In the genomic region with DNA sequence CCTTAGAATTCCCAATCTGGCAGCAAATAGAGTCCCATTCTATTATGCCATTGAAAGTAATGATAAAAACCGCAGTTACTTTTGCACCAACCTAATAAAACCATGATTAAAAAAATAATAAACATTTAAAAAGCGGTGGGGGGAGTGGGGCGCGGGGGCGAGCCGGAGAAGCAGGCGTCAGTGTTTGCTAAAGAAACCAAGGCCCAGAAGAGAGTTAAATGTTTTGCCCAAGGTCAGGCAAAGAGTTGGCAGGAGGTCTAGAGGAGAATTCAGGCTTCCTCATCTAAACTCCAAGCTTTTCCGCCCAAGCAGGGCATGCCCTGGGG, we compare ENCODE assay signal across 9 cellular contexts. TPM values are rescaled to one million over a fixed set of nuclear protein-coding genes. Genes with fewer than 3 reads are reported as not detected.
DNase-seq lines count a peak whose midpoint lies in the region; ATAC-seq and TF ChIP-seq lines count a peak whose summit lies in the region.
"Had no signal": no experiment of that assay in that cellular context is flagged by ENCODE, and none has a peak within 500 bp of the region (broad histone marks: within the 10 kb centered on the region; RNA-seq: fewer than 3 reads in every experiment).

No MANE protein-coding gene starts in this region.

- no peaks in the 10 kb centered on the region for H3K36me3 Mint-ChIP-seq in activated T-cell treated with anti-CD3 and anti-CD28 coated beads, Interleukin-2, amount 50 U/mL, for 4 hours (ENCODE audit: insufficient read depth)

- H3K27me3 Mint-ChIP-seq in activated T-cell treated with anti-CD3 and anti-CD28 coated beads, Interleukin-2, amount 50 U/mL, for 4 hours (ENCODE audit: low read depth) = peaks cover 1% of the 10 kb centered on the region

- H3K4me3 Mint-ChIP-seq in activated T-cell treated with anti-CD3 and anti-CD28 coated beads, Interleukin-2, amount 50 U/mL, for 4 hours = peak overlapping the region; percentile 91

- TF ChIP-seq CTCF in ascending aorta (IDR thresholded peaks at IDR 0.05) = no peak
- TF ChIP-seq CTCF in liver (IDR thresholded peaks at IDR 0.05; ENCODE audit: low read depth, low read length, missing input control) = no peak

- no peak for DNase-seq in activated T-cell treated with anti-CD3 and anti-CD28 coated beads, Interleukin-2, amount 50 U/mL, for 4 hours
- DNase-seq in activated T-cell treated with anti-CD3 and anti-CD28 coated beads, Interleukin-2, amount 50 U/mL, for 48 hours = no peak
- DNase-seq in ascending aorta (ENCODE audit: low spot score in 2 of 2) (no peak), RKO (ENCODE audit: low spot score) (no peak), medulla oblongata (ENCODE audit: extremely low spot score) (no peak), NCI-H1694 treated with DMSO at 0.1 percent for 48 hours (lab: John Stamatoyannopoulos, UW) (no peak)

- no peaks in the 10 kb centered on the region for H3K27me3 ChIP-seq in ascending aorta
- H3K27me3 ChIP-seq in liver (ENCODE audit: control insufficient read depth in 4 of 4, insufficient read depth in 4 of 4, low read length in 3 of 4) = no peaks in the 10 kb centered on the region
- H3K27me3 ChIP-seq in thymus (ENCODE audit: control insufficient read depth, insufficient read depth) = peaks cover 6% of the 10 kb centered on the region

- H3K4me1 Mint-ChIP-seq in activated T-cell treated with anti-CD3 and anti-CD28 coated beads, Interleukin-2, amount 50 U/mL, for 4 hours (ENCODE audit: low read depth) = peaks cover 13% of the 10 kb centered on the region

- H3K9me3 ChIP-seq in ascending aorta = no peaks in the 10 kb centered on the region
- H3K9me3 ChIP-seq in liver (ENCODE audit: control insufficient read depth in 4 of 4, low read length in 3 of 4) = no peaks in the 10 kb centered on the region
- no peaks in the 10 kb centered on the region for H3K9me3 ChIP-seq in thymus (ENCODE audit: control insufficient read depth)

- H3K27ac ChIP-seq in ascending aorta (peak overlapping the region; percentile 87 to 93), liver (ENCODE audit: low read depth in 1 of 2, low read length in 2 of 2) (peak overlapping the region; percentile 85 to 93), thymus (ENCODE audit: low read depth) (no peak overlapping the region)

- H3K9me3 Mint-ChIP-seq in activated T-cell treated with anti-CD3 and anti-CD28 coated beads, Interleukin-2, amount 50 U/mL, for 4 hours = no peaks in the 10 kb centered on the region

- no peak for TF ChIP-seq RAD21 in liver (IDR thresholded peaks at IDR 0.05)

- H3K4me3 ChIP-seq in ascending aorta = peak overlapping the region; percentile 67 to 77
- H3K4me3 ChIP-seq in liver (ENCODE audit: low read depth in 1 of 3, low read length in 3 of 3) = peak overlapping the region; percentile 57 to 87 (median 83)
- H3K4me3 ChIP-seq in thymus (ENCODE audit: low read length) = peak overlapping the region; percentile 63

- ATAC-seq in activated T-cell treated with anti-CD3 and anti-CD28 coated beads, Interleukin-2, amount 50 U/mL, for 4 hours = no peak

- 29% methylated on average over 8 of the region's 8 CpGs for WGBS in liver
- 67% methylated on average over 8 of the region's 8 CpGs for WGBS in thymus

- no peaks in the 10 kb centered on the region for H3K4me1 ChIP-seq in ascending aorta
- H3K4me1 ChIP-seq in liver (ENCODE audit: control insufficient read depth in 4 of 4, insufficient read depth in 4 of 4, low read length in 3 of 4) = peaks cover 3 to 5% (median 5%) of the 10 kb centered on the region in 4 donors
- H3K4me1 ChIP-seq in thymus (ENCODE audit: control insufficient read depth, insufficient read depth, low read length) = peaks cover 6% of the 10 kb centered on the region

- H3K9ac ChIP-seq in liver (ENCODE audit: low read depth in 1 of 2, low read length in 2 of 2) = peak overlapping the region in 1 of 2 donors; percentile 74

- no peaks in the 10 kb centered on the region for H3K36me3 ChIP-seq in ascending aorta
- no peaks in the 10 kb centered on the region for H3K36me3 ChIP-seq in liver (ENCODE audit: control insufficient read depth in 4 of 4, insufficient read depth in 3 of 4, low read depth in 1 of 4, low read length in 3 of 4)
- H3K36me3 ChIP-seq in thymus (ENCODE audit: control insufficient read depth, insufficient read depth) = no peaks in the 10 kb centered on the region

- intact Hi-C loops in ascending aorta (cut with DNase I) = loop anchor here (5.0 kb wide), 2 partner anchors 45 to 90 kb away; a partner anchor contains a TSS

TF ChIP-seq in liver, 16 proteins besides CTCF, POLR2A, EP300 and RAD21:
- TF ChIP-seq, protein P1, sequence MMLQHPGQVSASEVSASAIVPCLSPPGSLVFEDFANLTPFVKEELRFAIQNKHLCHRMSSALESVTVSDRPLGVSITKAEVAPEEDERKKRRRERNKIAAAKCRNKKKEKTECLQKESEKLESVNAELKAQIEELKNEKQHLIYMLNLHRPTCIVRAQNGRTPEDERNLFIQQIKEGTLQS (IDR thresholded peaks at IDR 0.05) = no peak
- no peak for TF ChIP-seq NR2F2 (IDR thresholded peaks at IDR 0.05)
- TF ChIP-seq, protein P2, sequence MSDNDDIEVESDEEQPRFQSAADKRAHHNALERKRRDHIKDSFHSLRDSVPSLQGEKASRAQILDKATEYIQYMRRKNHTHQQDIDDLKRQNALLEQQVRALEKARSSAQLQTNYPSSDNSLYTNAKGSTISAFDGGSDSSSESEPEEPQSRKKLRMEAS (IDR thresholded peaks at IDR 0.05) = no peak
- TF ChIP-seq TAF1 (conservative IDR thresholded peaks at IDR 0.05) = no peak
- no peak for TF ChIP-seq JUND (IDR thresholded peaks at IDR 0.05)
- TF ChIP-seq, protein P3, sequence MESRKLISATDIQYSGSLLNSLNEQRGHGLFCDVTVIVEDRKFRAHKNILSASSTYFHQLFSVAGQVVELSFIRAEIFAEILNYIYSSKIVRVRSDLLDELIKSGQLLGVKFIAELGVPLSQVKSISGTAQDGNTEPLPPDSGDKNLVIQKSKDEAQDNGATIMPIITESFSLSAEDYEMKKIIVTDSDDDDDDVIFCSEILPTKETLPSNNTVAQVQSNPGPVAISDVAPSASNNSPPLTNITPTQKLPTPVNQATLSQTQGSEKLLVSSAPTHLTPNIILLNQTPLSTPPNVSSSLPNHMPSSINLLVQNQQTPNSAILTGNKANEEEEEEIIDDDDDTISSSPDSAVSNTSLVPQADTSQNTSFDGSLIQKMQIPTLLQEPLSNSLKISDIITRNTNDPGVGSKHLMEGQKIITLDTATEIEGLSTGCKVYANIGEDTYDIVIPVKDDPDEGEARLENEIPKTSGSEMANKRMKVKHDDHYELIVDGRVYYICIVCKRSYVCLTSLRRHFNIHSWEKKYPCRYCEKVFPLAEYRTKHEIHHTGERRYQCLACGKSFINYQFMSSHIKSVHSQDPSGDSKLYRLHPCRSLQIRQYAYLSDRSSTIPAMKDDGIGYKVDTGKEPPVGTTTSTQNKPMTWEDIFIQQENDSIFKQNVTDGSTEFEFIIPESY (IDR thresholded peaks at IDR 0.05) = no peak
- TF ChIP-seq HNF4G (IDR thresholded peaks at IDR 0.05) = no peak
- no peak for TF ChIP-seq RXRA (IDR thresholded peaks at IDR 0.05)
- TF ChIP-seq GABPA (IDR thresholded peaks at IDR 0.05 in 1 of 2, conservative IDR thresholded peaks at IDR 0.05 in 1 of 2) = no peak
- no peak for TF ChIP-seq SP1 (IDR thresholded peaks at IDR 0.05)

RNA-seq across cellular contexts. Expression of a gene that starts 9.7 kb away (rescaled TPM):
- total RNA-seq in activated T-cell treated with anti-CD3 and anti-CD28 coated beads, Interleukin-2, amount 50 U/mL, for 4 hours = under 1 TPM in 1 of 3 donors, not detected in 2; 0.37 TPM
- total RNA-seq in ascending aorta (not detected), liver (1 to 10 TPM in 1 of 2 donors, not detected in 1; 1.1 TPM)
- polyA plus RNA-seq in liver (under 1 TPM; 0.23 to 0.32 TPM), thymus (4.1 TPM)

RNA-seq across cellular contexts. Expression of a gene that starts 15.4 kb away (rescaled TPM):
- 10 to 100 TPM; 25.7 to 28.7 (median 28.5) TPM for total RNA-seq in activated T-cell treated with anti-CD3 and anti-CD28 coated beads, Interleukin-2, amount 50 U/mL, for 4 hours
- total RNA-seq in ascending aorta (109 TPM), liver (10 to 100 TPM in 1 of 2 donors, 1 to 10 TPM in 1; 7.1 to 21.0 TPM)
- polyA plus RNA-seq in liver (10 to 100 TPM in 1 of 2 donors, 1 to 10 TPM in 1; 4.9 to 10.2 TPM), thymus (34.5 TPM)

RNA-seq across cellular contexts. Expression of a gene that starts 37.5 kb away (rescaled TPM):
- under 1 TPM in 1 of 3 donors, not detected in 2; 0.33 TPM for total RNA-seq in activated T-cell treated with anti-CD3 and anti-CD28 coated beads, Interleukin-2, amount 50 U/mL, for 4 hours
- not detected for total RNA-seq in ascending aorta
- total RNA-seq in liver = under 1 TPM; 0.33 to 0.79 TPM
- under 1 TPM; 0.24 to 0.53 TPM for polyA plus RNA-seq in liver
- polyA plus RNA-seq in thymus = 1.2 TPM

RNA-seq across cellular contexts. Expression of a gene that starts 44.1 kb away (rescaled TPM):
- 10 to 100 TPM; 39.8 to 47.9 (median 46.8) TPM for total RNA-seq in activated T-cell treated with anti-CD3 and anti-CD28 coated beads, Interleukin-2, amount 50 U/mL, for 4 hours
- total RNA-seq in ascending aorta (74.3 TPM), liver (10 to 100 TPM in 1 of 2 donors, 1 to 10 TPM in 1; 6.2 to 12.2 TPM)
- polyA plus RNA-seq in liver (1 to 10 TPM; 3.9 to 9.5 TPM), thymus (34.1 TPM)

RNA-seq across cellular contexts. Expression of a gene that starts 50.6 kb away (rescaled TPM):
- 10 to 100 TPM in 2 of 3 donors, 1 to 10 TPM in 1; 8.9 to 16.1 (median 13.2) TPM for total RNA-seq in activated T-cell treated with anti-CD3 and anti-CD28 coated beads, Interleukin-2, amount 50 U/mL, for 4 hours
- total RNA-seq in ascending aorta (not detected), liver (1 to 10 TPM in 1 of 2 donors, not detected in 1; 1.0 TPM)
- polyA plus RNA-seq in liver (under 1 TPM; 0.18 to 0.26 TPM), thymus (0.68 TPM)
- total RNA-seq: Daoy had no signal
